1 cellular context compared by ENCODE assay signal in genomic region chr1:52367272-52367671, GRCh38.
A peak's percentile ranks its signal among the peaks of the same experiment; 100 is the strongest.
TF ChIP-seq lines count a peak whose summit lies in the region.

No MANE protein-coding gene starts in this region.

TF ChIP-seq in K562, 482 proteins besides CTCF, POLR2A, EP300 and RAD21:
- peak; percentile 52 for TF ChIP-seq CBFA2T3 (IDR thresholded peaks at IDR 0.05)
- TF ChIP-seq CBFA2T2 (conservative IDR thresholded peaks at IDR 0.05) = 0 out of 2 replicates have a peak, but pooled peaks have one; percentile 22
- no peak for TF ChIP-seq ZNF75A (CRISPR knock-in tag; IDR thresholded peaks at IDR 0.05)
- no peak for TF ChIP-seq ZNF778 (CRISPR knock-in tag; IDR thresholded peaks at IDR 0.05)
